1 cellular context compared by ENCODE assay signal in the genomic region with DNA sequence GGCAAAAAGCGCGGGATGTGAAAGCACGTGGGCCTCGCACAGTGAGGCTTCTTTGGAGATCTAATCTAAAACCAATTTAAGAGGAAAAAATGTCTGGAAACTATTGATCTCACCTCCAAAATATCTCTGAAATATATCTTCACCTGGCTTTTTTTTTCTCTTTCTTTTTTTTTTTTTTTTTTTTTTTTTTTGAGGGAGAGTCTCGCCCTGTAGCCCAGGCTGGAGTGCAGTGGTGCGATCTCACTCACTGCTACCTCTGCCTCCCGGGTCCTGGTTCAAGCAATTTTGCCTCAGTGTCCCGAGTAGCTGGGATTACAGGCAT.
TF ChIP-seq lines count a peak whose summit lies in the region.

No MANE protein-coding gene starts in this region.

TF ChIP-seq in WTC11, 78 proteins besides CTCF, POLR2A, EP300 and RAD21 (continued from another document):
- TF ChIP-seq, protein P1, sequence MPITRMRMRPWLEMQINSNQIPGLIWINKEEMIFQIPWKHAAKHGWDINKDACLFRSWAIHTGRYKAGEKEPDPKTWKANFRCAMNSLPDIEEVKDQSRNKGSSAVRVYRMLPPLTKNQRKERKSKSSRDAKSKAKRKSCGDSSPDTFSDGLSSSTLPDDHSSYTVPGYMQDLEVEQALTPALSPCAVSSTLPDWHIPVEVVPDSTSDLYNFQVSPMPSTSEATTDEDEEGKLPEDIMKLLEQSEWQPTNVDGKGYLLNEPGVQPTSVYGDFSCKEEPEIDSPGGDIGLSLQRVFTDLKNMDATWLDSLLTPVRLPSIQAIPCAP (CRISPR knock-in tag; IDR thresholded peaks at IDR 0.05), result no peak
- TF ChIP-seq GTF2I (CRISPR knock-in tag; conservative IDR thresholded peaks at IDR 0.05) (no peak), MAX (CRISPR knock-in tag; IDR thresholded peaks at IDR 0.05) (peak; percentile 95), KAT7 (CRISPR knock-in tag; IDR thresholded peaks at IDR 0.05; ENCODE audit: borderline replicate concordance) (no peak), TEAD1 (CRISPR knock-in tag; IDR thresholded peaks at IDR 0.05) (no peak), ZNF416 (CRISPR knock-in tag; IDR thresholded peaks at IDR 0.05) (no peak), ZSCAN18 (CRISPR knock-in tag; IDR thresholded peaks at IDR 0.05) (no peak)
- TF ChIP-seq, protein P2, sequence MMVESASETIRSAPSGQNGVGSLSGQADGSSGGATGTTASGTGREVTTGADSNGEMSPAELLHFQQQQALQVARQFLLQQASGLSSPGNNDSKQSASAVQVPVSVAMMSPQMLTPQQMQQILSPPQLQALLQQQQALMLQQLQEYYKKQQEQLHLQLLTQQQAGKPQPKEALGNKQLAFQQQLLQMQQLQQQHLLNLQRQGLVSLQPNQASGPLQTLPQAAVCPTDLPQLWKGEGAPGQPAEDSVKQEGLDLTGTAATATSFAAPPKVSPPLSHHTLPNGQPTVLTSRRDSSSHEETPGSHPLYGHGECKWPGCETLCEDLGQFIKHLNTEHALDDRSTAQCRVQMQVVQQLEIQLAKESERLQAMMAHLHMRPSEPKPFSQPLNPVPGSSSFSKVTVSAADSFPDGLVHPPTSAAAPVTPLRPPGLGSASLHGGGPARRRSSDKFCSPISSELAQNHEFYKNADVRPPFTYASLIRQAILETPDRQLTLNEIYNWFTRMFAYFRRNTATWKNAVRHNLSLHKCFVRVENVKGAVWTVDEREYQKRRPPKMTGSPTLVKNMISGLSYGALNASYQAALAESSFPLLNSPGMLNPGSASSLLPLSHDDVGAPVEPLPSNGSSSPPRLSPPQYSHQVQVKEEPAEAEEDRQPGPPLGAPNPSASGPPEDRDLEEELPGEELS (CRISPR knock-in tag; IDR thresholded peaks at IDR 0.05), result no peak
